In genomic region chr1:72636636-72637035, GRCh38 we compare ENCODE assay signal across 18 cellular contexts.
DNase-seq lines count a peak whose midpoint lies in the region; ATAC-seq and TF ChIP-seq lines count a peak whose summit lies in the region.
"Had no signal": no experiment of that assay in that cellular context is flagged by ENCODE, and none has a peak within 500 bp of the region (broad histone marks: within the 10 kb centered on the region; RNA-seq: fewer than 3 reads in every experiment).

No MANE protein-coding gene starts in this region.

- no peaks in the 10 kb centered on the region for H3K4me1 Mint-ChIP-seq in glutamatergic neuron (ENCODE audit: low read depth, unreplicated experiment)
- H3K4me1 Mint-ChIP-seq in stimulated activated memory B cell treated with anti-CD40 and anti-IgM and Interleukin-4, amounts not matched to agents 10 μg/mL and 1 μg/mL and 100 μg/mL, for 72 hours = no peaks in the 10 kb centered on the region
- H3K4me1 Mint-ChIP-seq: activated naive CD8-positive, alpha-beta T cell treated with anti-CD3 and anti-CD28 coated beads, Interleukin-2, amount 50 U/mL, for 24 hours had no signal

- in situ Hi-C loops in astrocyte of the cerebellum (cut with HindIII; ENCODE audit: low sequenced_read_pairs) = no loop called here

- DNase-seq in COR-L47 (lab: John Stamatoyannopoulos, UW) (peak; percentile 51), NCI-H1092 treated with DMSO at 0.1 percent for 48 hours (lab: John Stamatoyannopoulos, UW) (peak; percentile 91), astrocyte of the cerebellum (ENCODE audit: low read depth) (peak; percentile 54), glutamatergic neuron (no peak), HPDE6-E6E7 (ENCODE audit: extremely low spot score) (no peak)
- DNase-seq: ACHN; activated naive CD8-positive, alpha-beta T cell treated with anti-CD3 and anti-CD28 coated beads, Interleukin-2, amount 50 U/mL, for 24 hours; CD4-positive, alpha-beta T cell; HFFc6; left lung; NCI-H2171 treated with DMSO at 0.1 percent for 48 hours; ovary; stimulated activated CD4-positive, alpha-beta T cell treated with anti-CD3 and anti-CD28 coated beads, Interleukin-2, amount 100 ng/mL, for 48 hours; T-helper 2 cell had no signal

- no peaks in the 10 kb centered on the region for H3K27me3 Mint-ChIP-seq in glutamatergic neuron (ENCODE audit: unreplicated experiment)
- no peaks in the 10 kb centered on the region for H3K27me3 Mint-ChIP-seq in stimulated activated memory B cell treated with anti-CD40 and anti-IgM and Interleukin-4, amounts not matched to agents 10 μg/mL and 1 μg/mL and 100 μg/mL, for 72 hours
- H3K27me3 Mint-ChIP-seq: activated naive CD8-positive, alpha-beta T cell treated with anti-CD3 and anti-CD28 coated beads, Interleukin-2, amount 50 U/mL, for 24 hours; CD4-positive, alpha-beta T cell had no signal

- H3K9me3 Mint-ChIP-seq in glutamatergic neuron (ENCODE audit: unreplicated experiment) = peaks cover 3% of the 10 kb centered on the region
- H3K9me3 Mint-ChIP-seq in stimulated activated memory B cell treated with anti-CD40 and anti-IgM and Interleukin-4, amounts not matched to agents 10 μg/mL and 1 μg/mL and 100 μg/mL, for 72 hours = peaks cover 5% of the 10 kb centered on the region
- H3K9me3 Mint-ChIP-seq: HFFc6 had no signal

- ATAC-seq in GM21825 (IDR thresholded peaks at IDR 0.05; ENCODE audit: unreplicated experiment) = no peak
- no peak for ATAC-seq in HG02759 (IDR thresholded peaks at IDR 0.05; ENCODE audit: unreplicated experiment)
- ATAC-seq in stimulated activated memory B cell treated with anti-CD40 and anti-IgM and Interleukin-4, amounts not matched to agents 10 μg/mL and 1 μg/mL and 100 μg/mL, for 72 hours = no peak
- ATAC-seq: activated naive CD8-positive, alpha-beta T cell treated with anti-CD3 and anti-CD28 coated beads, Interleukin-2, amount 50 U/mL, for 24 hours; left lung; Right ventricle myocardium inferior had no signal

- peak overlapping the region; percentile 40 for H3K27ac Mint-ChIP-seq in glutamatergic neuron (ENCODE audit: unreplicated experiment)
- no peak overlapping the region for H3K27ac Mint-ChIP-seq in stimulated activated memory B cell treated with anti-CD40 and anti-IgM and Interleukin-4, amounts not matched to agents 10 μg/mL and 1 μg/mL and 100 μg/mL, for 72 hours
- H3K27ac Mint-ChIP-seq: activated naive CD8-positive, alpha-beta T cell treated with anti-CD3 and anti-CD28 coated beads, Interleukin-2, amount 50 U/mL, for 24 hours; CD4-positive, alpha-beta T cell; HFFc6 had no signal

- H3K4me3 Mint-ChIP-seq in glutamatergic neuron (ENCODE audit: unreplicated experiment) = no peak overlapping the region
- H3K4me3 Mint-ChIP-seq in stimulated activated memory B cell treated with anti-CD40 and anti-IgM and Interleukin-4, amounts not matched to agents 10 μg/mL and 1 μg/mL and 100 μg/mL, for 72 hours = no peak overlapping the region
- H3K4me3 Mint-ChIP-seq: activated naive CD8-positive, alpha-beta T cell treated with anti-CD3 and anti-CD28 coated beads, Interleukin-2, amount 50 U/mL, for 24 hours; CD4-positive, alpha-beta T cell; HFFc6 had no signal

- no peak for TF ChIP-seq CTCF in astrocyte of the cerebellum (IDR thresholded peaks at IDR 0.05; ENCODE audit: low read depth, low read length, missing control alignments)
- no peak for TF ChIP-seq CTCF in glutamatergic neuron (IDR thresholded peaks at IDR 0.05; ENCODE audit: partially characterized antibody, unreplicated experiment)

- no peaks in the 10 kb centered on the region for H3K36me3 Mint-ChIP-seq in glutamatergic neuron (ENCODE audit: unreplicated experiment)
- no peaks in the 10 kb centered on the region for H3K36me3 Mint-ChIP-seq in stimulated activated memory B cell treated with anti-CD40 and anti-IgM and Interleukin-4, amounts not matched to agents 10 μg/mL and 1 μg/mL and 100 μg/mL, for 72 hours

- H3K4me3 ChIP-seq in astrocyte of the cerebellum (ENCODE audit: low read depth, low read length) = no peak overlapping the region
- H3K4me3 ChIP-seq: left lung, ovary had no signal

Comparison
In these comparisons a context has a peak if more than half of its experiments do, and no peak if none do; other contexts are left out.
1. DNase-seq: peak in COR-L47 (single experiment), NCI-H1092 treated with DMSO at 0.1 percent for 48 hours (single experiment) and astrocyte of the cerebellum (single experiment); none in glutamatergic neuron (single experiment) and HPDE6-E6E7 (single experiment).